9 cellular contexts compared by ENCODE assay signal in the genomic region with DNA sequence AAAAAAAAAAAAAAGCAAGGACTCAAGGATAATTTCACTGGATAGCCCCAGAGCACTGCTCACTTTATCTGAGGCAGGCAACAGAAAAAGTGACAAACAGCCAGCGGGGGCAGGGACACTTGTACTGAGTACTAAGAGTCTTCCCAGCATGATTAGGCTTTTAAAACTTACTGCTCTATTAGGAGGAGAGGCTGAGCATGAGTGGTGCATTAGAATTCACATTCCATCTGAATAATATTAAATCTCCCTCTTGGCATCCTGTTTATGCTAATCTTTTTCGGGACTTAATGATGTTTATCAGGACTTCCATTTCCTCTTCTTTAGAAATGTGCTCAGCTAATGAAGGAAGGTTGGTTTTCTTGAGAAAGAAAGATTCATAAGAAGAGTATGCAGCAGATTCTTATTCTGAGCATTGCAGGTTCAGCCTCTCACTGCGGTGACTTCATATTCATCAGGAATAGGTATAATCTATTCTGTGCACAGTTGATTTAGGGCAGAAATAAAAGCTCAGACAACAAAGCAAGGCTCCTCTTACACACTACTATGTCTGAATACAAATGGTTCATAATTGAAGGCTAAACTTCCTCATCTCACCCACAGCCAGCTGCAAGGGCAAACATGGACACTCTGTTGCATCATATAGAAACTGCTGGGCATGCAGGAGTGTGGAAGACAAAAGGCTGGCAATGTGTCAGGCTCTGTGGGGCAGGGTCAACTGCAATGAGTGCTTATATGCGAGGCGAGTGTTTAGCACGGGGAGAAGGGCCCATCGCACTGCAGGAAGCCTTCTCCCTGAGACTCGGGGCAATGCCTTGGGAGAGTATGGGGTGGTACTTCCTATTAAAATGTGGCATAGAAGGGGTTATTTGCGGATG.
DNase-seq lines count a peak whose midpoint lies in the region; ATAC-seq and TF ChIP-seq lines count a peak whose summit lies in the region.
"Had no signal": no experiment of that assay in that cellular context is flagged by ENCODE, and none has a peak within 500 bp of the region (broad histone marks: within the 10 kb centered on the region; RNA-seq: fewer than 3 reads in every experiment).

No MANE protein-coding gene starts in this region.

- H3K36me3 ChIP-seq in mesodermal cell (ENCODE audit: control insufficient read depth, insufficient read depth, low read length): peaks cover 36% of the 10 kb centered on the region

- no peaks in the 10 kb centered on the region for H3K9me3 ChIP-seq in mesodermal cell (ENCODE audit: control insufficient read depth, low read length)
- no peaks in the 10 kb centered on the region for H3K9me3 ChIP-seq in T-helper 17 cell (ENCODE audit: control insufficient read depth, low read length, poor library complexity, severe bottlenecking)

- H3K4me1 Mint-ChIP-seq in activated CD8-positive, alpha-beta memory T cell treated with anti-CD3 and anti-CD28 coated beads, Interleukin-2, amount 10 ng/mL, durations not matched to agents 7 days and 5 days: peaks cover 7% of the 10 kb centered on the region
- H3K4me1 Mint-ChIP-seq in T-helper 17 cell: peaks cover 4% of the 10 kb centered on the region

- H3K4me1 ChIP-seq in mesodermal cell (ENCODE audit: control insufficient read depth, insufficient read depth, low read length, poor library complexity, severe bottlenecking): peaks cover 32% of the 10 kb centered on the region

- CTCF ChIA-PET in activated CD8-positive, alpha-beta memory T cell treated with anti-CD3 and anti-CD28 coated beads, Interleukin-2, amount 10 ng/mL, durations not matched to agents 7 days and 5 days (lab: Charles Lee): no interaction called here

- H3K36me3 Mint-ChIP-seq in activated CD8-positive, alpha-beta memory T cell treated with anti-CD3 and anti-CD28 coated beads, Interleukin-2, amount 10 ng/mL, durations not matched to agents 7 days and 5 days: no peaks in the 10 kb centered on the region
- H3K36me3 Mint-ChIP-seq in T-helper 17 cell (ENCODE audit: low read depth): no peaks in the 10 kb centered on the region
- H3K36me3 Mint-ChIP-seq: activated naive CD8-positive, alpha-beta T cell had no signal

- 75 to 84% methylated on average over 4 to 8 of the region's 9 CpGs for WGBS in mesodermal cell (ENCODE audit: insufficient coverage in 2 of 2), 2 experiments

- no peaks in the 10 kb centered on the region for H3K27me3 Mint-ChIP-seq in activated CD8-positive, alpha-beta memory T cell treated with anti-CD3 and anti-CD28 coated beads, Interleukin-2, amount 10 ng/mL, durations not matched to agents 7 days and 5 days
- H3K27me3 Mint-ChIP-seq in T-helper 17 cell: peaks cover 24% of the 10 kb centered on the region

- no peak overlapping the region for H3K4me3 ChIP-seq in choroid plexus epithelial cell (ENCODE audit: low read depth, low read length)
- H3K4me3 ChIP-seq in mesodermal cell (ENCODE audit: extremely low read depth, insufficient read depth, low read length, poor library complexity, severe bottlenecking): no peak overlapping the region

- H3K27ac ChIP-seq in mesodermal cell (ENCODE audit: low read depth, low read length, severe bottlenecking): peak overlapping the region; percentile 73

- no peak for TF ChIP-seq CTCF in choroid plexus epithelial cell (conservative IDR thresholded peaks at IDR 0.05; ENCODE audit: low read depth, low read length)

- H3K4me3 Mint-ChIP-seq in activated CD8-positive, alpha-beta memory T cell treated with anti-CD3 and anti-CD28 coated beads, Interleukin-2, amount 10 ng/mL, durations not matched to agents 7 days and 5 days: no peak overlapping the region
- no peak overlapping the region for H3K4me3 Mint-ChIP-seq in T-helper 17 cell
- H3K4me3 Mint-ChIP-seq: activated naive CD8-positive, alpha-beta T cell had no signal

- H3K27ac Mint-ChIP-seq in activated CD8-positive, alpha-beta memory T cell treated with anti-CD3 and anti-CD28 coated beads, Interleukin-2, amount 10 ng/mL, durations not matched to agents 7 days and 5 days: no peak overlapping the region
- H3K27ac Mint-ChIP-seq in T-helper 17 cell: no peak overlapping the region
- H3K27ac Mint-ChIP-seq: activated naive CD8-positive, alpha-beta T cell had no signal

- no peaks in the 10 kb centered on the region for H3K9me3 Mint-ChIP-seq in activated CD8-positive, alpha-beta memory T cell treated with anti-CD3 and anti-CD28 coated beads, Interleukin-2, amount 10 ng/mL, durations not matched to agents 7 days and 5 days (ENCODE audit: low read depth)

- DNase-seq in Ammon's horn (ENCODE audit: low spot score): peak; percentile 74
- DNase-seq in NCI-H2029 treated with DMSO at 0.1 percent for 48 hours (lab: John Stamatoyannopoulos, UW): peak; percentile 10
- peak; percentile 38 for DNase-seq in choroid plexus epithelial cell (ENCODE audit: low read depth)
- DNase-seq in activated CD8-positive, alpha-beta memory T cell treated with anti-CD3 and anti-CD28 coated beads, Interleukin-2, amount 10 ng/mL, durations not matched to agents 7 days and 5 days: no peak
- DNase-seq in T-helper 17 cell: no peak
- no peak for DNase-seq in activated effector memory CD4-positive, alpha-beta T cell treated with Interleukin-2 at 50 U/mL for 16 hours

- no peak for ATAC-seq in activated CD8-positive, alpha-beta memory T cell treated with anti-CD3 and anti-CD28 coated beads, Interleukin-2, amount 10 ng/mL, durations not matched to agents 7 days and 5 days
- ATAC-seq in HG03432 (IDR thresholded peaks at IDR 0.05; ENCODE audit: unreplicated experiment) (no peak), T-helper 17 cell (no peak)

Comparison
In these comparisons a context has a peak if more than half of its experiments do, and no peak if none do; other contexts are left out.
1. DNase-seq: peak in Ammon's horn (single experiment), NCI-H2029 treated with DMSO at 0.1 percent for 48 hours (single experiment) and choroid plexus epithelial cell (single experiment); none in activated CD8-positive, alpha-beta memory T cell treated with anti-CD3 and anti-CD28 coated beads, Interleukin-2, amount 10 ng/mL, durations not matched to agents 7 days and 5 days (single experiment), T-helper 17 cell (0 of 3) and activated effector memory CD4-positive, alpha-beta T cell treated with Interleukin-2 at 50 U/mL for 16 hours (single experiment).